ENCODE assay signal across 8 cellular contexts in genomic region chr18:27017901-27018500, GRCh38.
DNase-seq lines count a peak whose midpoint lies in the region; ATAC-seq and TF ChIP-seq lines count a peak whose summit lies in the region.

No MANE protein-coding gene starts in this region.

- peaks cover 13% of the 10 kb centered on the region for H3K27me3 Mint-ChIP-seq in osteocyte (ENCODE audit: unreplicated experiment)

- H3K27ac ChIP-seq in breast epithelium, result no peak overlapping the region

- TF ChIP-seq CTCF in breast epithelium (IDR thresholded peaks at IDR 0.05) (peak in 2 of 3 donors; percentile 47 to 50), osteocyte (IDR thresholded peaks at IDR 0.05) (peak; percentile 84)

- no peaks in the 10 kb centered on the region for H3K36me3 ChIP-seq in breast epithelium

- H3K4me1 Mint-ChIP-seq in osteocyte (ENCODE audit: unreplicated experiment), result no peaks in the 10 kb centered on the region

- no peaks in the 10 kb centered on the region for H3K36me3 Mint-ChIP-seq in osteocyte (ENCODE audit: unreplicated experiment)

- no peaks in the 10 kb centered on the region for H3K9me3 ChIP-seq in breast epithelium

- H3K4me3 ChIP-seq in breast epithelium, result no peak overlapping the region

- no peak overlapping the region for H3K4me3 Mint-ChIP-seq in osteocyte (ENCODE audit: unreplicated experiment)

- no peak for ATAC-seq in GM19455 (IDR thresholded peaks at IDR 0.05; ENCODE audit: unreplicated experiment)

- no peaks in the 10 kb centered on the region for H3K9me3 Mint-ChIP-seq in osteocyte (ENCODE audit: unreplicated experiment)

- DNase-seq in DMS 273 (lab: John Stamatoyannopoulos, UW; ENCODE audit: unreplicated experiment) (peak; percentile 32), DMS 273 treated with DMSO at 0.1 percent for 48 hours (lab: John Stamatoyannopoulos, UW) (no peak), M059J (ENCODE audit: low read depth) (peak; percentile 18), breast epithelium (ENCODE audit: low spot score in 2 of 2) (no peak), osteocyte (ENCODE audit: extremely low spot score, unreplicated experiment) (no peak)
- DNase-seq in activated naive CD4-positive, alpha-beta T cell treated with anti-CD3 and anti-CD28 coated beads, Interleukin-2, amount 50 U/mL, for 16 hours, result no peak
- no peak for DNase-seq in activated CD4-positive, alpha-beta T cell treated with anti-CD3 and anti-CD28 coated beads for 48 hours

- intact Hi-C loops in breast epithelium (cut with DNase I; ENCODE audit: low total_unique reads), result no loop called here

- H3K27me3 ChIP-seq in breast epithelium, result no peaks in the 10 kb centered on the region

- H3K4me1 ChIP-seq in breast epithelium, result no peaks in the 10 kb centered on the region

- TF ChIP-seq POLR2A in breast epithelium (IDR thresholded peaks at IDR 0.05), result no peak

- no peak overlapping the region for H3K27ac Mint-ChIP-seq in osteocyte (ENCODE audit: unreplicated experiment)

Comparison
In these comparisons a context has a peak if more than half of its experiments do, and no peak if none do; other contexts are left out.
1. DNase-seq: peak in DMS 273 (single experiment) and M059J (single experiment); none in DMS 273 treated with DMSO at 0.1 percent for 48 hours (single experiment), breast epithelium (0 of 2), osteocyte (single experiment), activated naive CD4-positive, alpha-beta T cell treated with anti-CD3 and anti-CD28 coated beads, Interleukin-2, amount 50 U/mL, for 16 hours (single experiment) and activated CD4-positive, alpha-beta T cell treated with anti-CD3 and anti-CD28 coated beads for 48 hours (single experiment).